In the genomic region with DNA sequence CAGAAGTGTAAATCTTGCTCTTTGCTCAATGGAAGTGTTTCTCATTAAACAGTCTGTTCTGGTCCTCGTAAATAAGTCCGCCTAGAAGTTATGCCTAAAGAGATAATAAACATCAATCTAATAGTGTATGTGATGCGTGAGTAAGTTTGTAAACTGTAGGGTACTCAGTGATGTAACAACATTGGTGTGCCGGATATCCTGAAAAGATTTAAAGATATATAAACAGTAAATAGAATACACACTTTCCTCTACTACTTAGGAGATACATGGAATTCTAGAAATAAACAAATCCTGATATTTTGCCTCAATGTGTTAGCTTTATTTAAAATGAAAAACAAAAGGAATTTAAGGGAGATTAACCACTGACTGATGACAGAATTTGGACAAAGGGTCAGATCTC, we compare ENCODE assay signal across 26 cellular contexts.
DNase-seq lines count a peak whose midpoint lies in the region; FAIRE-seq and TF ChIP-seq lines count a peak whose summit lies in the region.
"Had no signal": no experiment of that assay in that cellular context is flagged by ENCODE, and none has a peak within 500 bp of the region (broad histone marks: within the 10 kb centered on the region; RNA-seq: fewer than 3 reads in every experiment).

No MANE protein-coding gene starts in this region.

- H4K20me1 ChIP-seq in smooth muscle cell (ENCODE audit: low read depth): no peaks in the 10 kb centered on the region

- no peak overlapping the region for H3K4me3 ChIP-seq in LNCaP clone FGC (ENCODE audit: low read depth, low read length)
- H3K4me3 ChIP-seq in smooth muscle cell: no peak overlapping the region
- H3K4me3 ChIP-seq: A549, K562 had no signal

- 18% methylated on average over 4 of the region's 4 CpGs for WGBS in smooth muscle cell (ENCODE audit: low lambda C conversion rate)

- peak overlapping the region; percentile 67 for H3K27ac ChIP-seq in smooth muscle cell (ENCODE audit: low read depth)
- H3K27ac ChIP-seq: A549, RWPE1 had no signal

- DNase-seq in GM19239 (ENCODE audit: insufficient read length, low spot score) (no peak), LNCaP clone FGC (ENCODE audit: low read depth) (peak; percentile 15), SW480 (ENCODE audit: low spot score) (peak; percentile 36), smooth muscle cell (lab: John Stamatoyannopoulos, UW; ENCODE audit: unreplicated experiment) (no peak), GM19240 (ENCODE audit: insufficient read length, low spot score) (no peak), DMS 273 treated with DMSO at 0.1 percent for 48 hours (lab: John Stamatoyannopoulos, UW) (no peak)
- no peak for DNase-seq in activated CD4-positive, alpha-beta T cell treated with anti-CD3 and anti-CD28 coated beads, Interleukin-2, amount 10 ng/mL, durations not matched to agents 24 days and 14 days
- DNase-seq: C1 segment of cervical spinal cord; Caco-2; CD4-positive, alpha-beta memory T cell; DMS79 treated with DMSO at 0.1 percent for 48 hours; Kasumi-1; MM.1S; NCI-H1694 treated with DMSO at 0.1 percent for 48 hours; NCI-H2081 treated with DMSO at 0.1 percent for 48 hours; NCI-H2171; NCI-H226; NCI-H510A; NCI-H69; SHP77; T-helper 2 cell had no signal

- H3K27me3 ChIP-seq in smooth muscle cell (ENCODE audit: low read depth): no peaks in the 10 kb centered on the region

- FAIRE-seq in GM19239 (lab: Jason Lieb, UNC): peak; percentile 26
- FAIRE-seq: A549, H1, HepG2, K562 had no signal

- H3K4me1 Mint-ChIP-seq in activated CD4-positive, alpha-beta T cell treated with anti-CD3 and anti-CD28 coated beads, Interleukin-2, amount 10 ng/mL, durations not matched to agents 24 days and 14 days: no peaks in the 10 kb centered on the region
- H3K4me1 Mint-ChIP-seq: CD4-positive, alpha-beta memory T cell had no signal

- intact Hi-C loops in activated CD4-positive, alpha-beta T cell treated with anti-CD3 and anti-CD28 coated beads, Interleukin-2, amount 10 ng/mL, durations not matched to agents 24 days and 14 days (cut with micrococcal nuclease): no loop called here

- no peaks in the 10 kb centered on the region for H3K36me3 Mint-ChIP-seq in activated CD4-positive, alpha-beta T cell treated with anti-CD3 and anti-CD28 coated beads, Interleukin-2, amount 10 ng/mL, durations not matched to agents 24 days and 14 days (ENCODE audit: low read depth)
- H3K36me3 Mint-ChIP-seq: CD4-positive, alpha-beta memory T cell had no signal

- peaks cover 3% of the 10 kb centered on the region for H3F3A ChIP-seq in smooth muscle cell (ENCODE audit: low read depth)

- no peak overlapping the region for H3K27ac Mint-ChIP-seq in activated CD4-positive, alpha-beta T cell treated with anti-CD3 and anti-CD28 coated beads, Interleukin-2, amount 10 ng/mL, durations not matched to agents 24 days and 14 days
- H3K27ac Mint-ChIP-seq: CD4-positive, alpha-beta memory T cell had no signal

- no peak for TF ChIP-seq CTCF in LNCaP clone FGC (IDR thresholded peaks at IDR 0.05; ENCODE audit: control insufficient read depth, extremely low read depth, insufficient read depth)
- no peak for TF ChIP-seq CTCF in smooth muscle cell (IDR thresholded peaks at IDR 0.05; ENCODE audit: borderline replicate concordance, insufficient read depth, poor library complexity, severe bottlenecking)

- no peak overlapping the region for H3K4me3 Mint-ChIP-seq in activated CD4-positive, alpha-beta T cell treated with anti-CD3 and anti-CD28 coated beads, Interleukin-2, amount 10 ng/mL, durations not matched to agents 24 days and 14 days
- H3K4me3 Mint-ChIP-seq: CD4-positive, alpha-beta memory T cell had no signal

- no peaks in the 10 kb centered on the region for H3K79me2 ChIP-seq in smooth muscle cell (ENCODE audit: low read depth)

- peak overlapping the region; percentile 59 for H3K4me2 ChIP-seq in smooth muscle cell
- H3K4me2 ChIP-seq: A549 had no signal

- H3K27me3 Mint-ChIP-seq in activated CD4-positive, alpha-beta T cell treated with anti-CD3 and anti-CD28 coated beads, Interleukin-2, amount 10 ng/mL, durations not matched to agents 24 days and 14 days: peaks cover 3% of the 10 kb centered on the region

- H3K9me3 Mint-ChIP-seq in activated CD4-positive, alpha-beta T cell treated with anti-CD3 and anti-CD28 coated beads, Interleukin-2, amount 10 ng/mL, durations not matched to agents 24 days and 14 days: peaks cover 9% of the 10 kb centered on the region

- no peak overlapping the region for H3K9ac ChIP-seq in smooth muscle cell (ENCODE audit: low read depth)

- H3K4me1 ChIP-seq in smooth muscle cell (ENCODE audit: low read depth): peaks cover 11% of the 10 kb centered on the region

- H2AFZ ChIP-seq in smooth muscle cell (ENCODE audit: low read depth): peak overlapping the region; percentile 4

- peaks cover 4% of the 10 kb centered on the region for H3K36me3 ChIP-seq in smooth muscle cell (ENCODE audit: low read depth)

- H3K9me3 ChIP-seq in smooth muscle cell (replicated peaks; ENCODE audit: low read depth): no peaks in the 10 kb centered on the region
- H3K9me3 ChIP-seq: A549 had no signal

Comparison
In these comparisons a context has a peak if more than half of its experiments do, and no peak if none do; other contexts are left out.
1. DNase-seq: peak in LNCaP clone FGC (single experiment) and SW480 (single experiment); none in GM19239 (single experiment), smooth muscle cell (single experiment), GM19240 (single experiment), activated CD4-positive, alpha-beta T cell treated with anti-CD3 and anti-CD28 coated beads, Interleukin-2, amount 10 ng/mL, durations not matched to agents 24 days and 14 days (single experiment) and DMS 273 treated with DMSO at 0.1 percent for 48 hours (single experiment).